1 cellular context compared by ENCODE assay signal in the genomic region with DNA sequence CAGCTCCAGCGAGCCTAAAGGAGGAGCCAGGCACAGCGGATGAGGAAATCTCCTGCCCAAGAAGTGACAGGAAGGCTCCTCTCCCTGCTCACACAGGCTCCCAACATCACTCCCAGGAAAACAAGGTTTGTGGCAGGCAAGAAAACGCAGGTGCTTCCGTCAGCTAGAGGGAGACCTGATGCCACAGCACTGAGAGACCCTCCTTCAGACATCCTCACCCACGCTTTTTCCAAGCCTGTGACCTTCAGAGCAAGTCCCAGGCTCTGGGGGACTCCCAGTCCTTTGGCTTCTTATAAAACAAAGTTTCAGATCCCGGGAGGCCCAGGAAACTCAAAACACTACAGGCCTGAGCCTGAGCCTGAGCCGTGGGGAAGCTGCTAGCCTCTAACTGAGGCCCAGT.
TF ChIP-seq lines count a peak whose summit lies in the region.

No MANE protein-coding gene starts in this region.

TF ChIP-seq in SK-N-SH, 30 proteins besides CTCF, POLR2A, EP300 and RAD21 (continued from another document):
- TF ChIP-seq FOXJ3 (CRISPR knock-in tag; IDR thresholded peaks at IDR 0.05): no peak
- TF ChIP-seq MEF2A (IDR thresholded peaks at IDR 0.05; ENCODE audit: borderline replicate concordance, low read depth): no peak
- TF ChIP-seq, protein P1, sequence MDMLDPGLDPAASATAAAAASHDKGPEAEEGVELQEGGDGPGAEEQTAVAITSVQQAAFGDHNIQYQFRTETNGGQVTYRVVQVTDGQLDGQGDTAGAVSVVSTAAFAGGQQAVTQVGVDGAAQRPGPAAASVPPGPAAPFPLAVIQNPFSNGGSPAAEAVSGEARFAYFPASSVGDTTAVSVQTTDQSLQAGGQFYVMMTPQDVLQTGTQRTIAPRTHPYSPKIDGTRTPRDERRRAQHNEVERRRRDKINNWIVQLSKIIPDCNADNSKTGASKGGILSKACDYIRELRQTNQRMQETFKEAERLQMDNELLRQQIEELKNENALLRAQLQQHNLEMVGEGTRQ (IDR thresholded peaks at IDR 0.05; ENCODE audit: borderline replicate concordance, low read depth, low read length): no peak
- no peak for TF ChIP-seq NFIC (IDR thresholded peaks at IDR 0.05; ENCODE audit: borderline replicate concordance)
- TF ChIP-seq GATA2 (CRISPR knock-in tag; IDR thresholded peaks at IDR 0.05): no peak
- TF ChIP-seq TAF1 (IDR thresholded peaks at IDR 0.05; ENCODE audit: borderline replicate concordance, low read depth, low read length): no peak
- TF ChIP-seq, protein P2, sequence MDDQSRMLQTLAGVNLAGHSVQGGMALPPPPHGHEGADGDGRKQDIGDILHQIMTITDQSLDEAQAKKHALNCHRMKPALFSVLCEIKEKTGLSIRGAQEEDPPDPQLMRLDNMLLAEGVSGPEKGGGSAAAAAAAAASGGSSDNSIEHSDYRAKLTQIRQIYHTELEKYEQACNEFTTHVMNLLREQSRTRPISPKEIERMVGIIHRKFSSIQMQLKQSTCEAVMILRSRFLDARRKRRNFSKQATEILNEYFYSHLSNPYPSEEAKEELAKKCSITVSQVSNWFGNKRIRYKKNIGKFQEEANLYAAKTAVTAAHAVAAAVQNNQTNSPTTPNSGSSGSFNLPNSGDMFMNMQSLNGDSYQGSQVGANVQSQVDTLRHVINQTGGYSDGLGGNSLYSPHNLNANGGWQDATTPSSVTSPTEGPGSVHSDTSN (IDR thresholded peaks at IDR 0.05): no peak
- TF ChIP-seq, protein P3, sequence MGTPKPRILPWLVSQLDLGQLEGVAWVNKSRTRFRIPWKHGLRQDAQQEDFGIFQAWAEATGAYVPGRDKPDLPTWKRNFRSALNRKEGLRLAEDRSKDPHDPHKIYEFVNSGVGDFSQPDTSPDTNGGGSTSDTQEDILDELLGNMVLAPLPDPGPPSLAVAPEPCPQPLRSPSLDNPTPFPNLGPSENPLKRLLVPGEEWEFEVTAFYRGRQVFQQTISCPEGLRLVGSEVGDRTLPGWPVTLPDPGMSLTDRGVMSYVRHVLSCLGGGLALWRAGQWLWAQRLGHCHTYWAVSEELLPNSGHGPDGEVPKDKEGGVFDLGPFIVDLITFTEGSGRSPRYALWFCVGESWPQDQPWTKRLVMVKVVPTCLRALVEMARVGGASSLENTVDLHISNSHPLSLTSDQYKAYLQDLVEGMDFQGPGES (IDR thresholded peaks at IDR 0.05; ENCODE audit: low read depth, low read length): no peak
- TF ChIP-seq ELF1 (IDR thresholded peaks at IDR 0.05): no peak
- TF ChIP-seq RXRA (IDR thresholded peaks at IDR 0.05; ENCODE audit: borderline replicate concordance, low read depth): no peak
- TF ChIP-seq GABPA (IDR thresholded peaks at IDR 0.05; ENCODE audit: low read depth): no peak
